Comparison of ENCODE assay signal across 22 cellular contexts in the genomic region with DNA sequence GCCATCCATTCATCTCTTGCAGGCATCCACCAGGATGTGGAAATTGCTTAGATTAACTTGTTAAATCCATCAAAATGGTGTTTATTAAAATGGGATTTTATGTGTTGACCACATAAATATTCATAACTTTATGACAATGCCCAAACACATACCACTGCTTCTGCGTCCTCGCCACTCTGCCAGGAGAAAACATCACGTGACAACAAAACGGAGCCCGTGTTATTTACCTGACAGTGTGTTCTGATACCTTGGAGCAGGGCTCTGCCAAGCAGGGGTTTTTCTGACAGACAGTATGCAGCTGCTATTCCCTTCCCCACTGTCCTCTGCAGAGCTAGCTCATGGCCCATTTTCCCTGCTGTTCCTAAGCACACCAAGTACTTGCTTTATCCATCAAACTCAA.
A peak's percentile ranks its signal among the peaks of the same experiment; 100 is the strongest.
DNase-seq lines count a peak whose midpoint lies in the region; ATAC-seq, FAIRE-seq and TF ChIP-seq lines count a peak whose summit lies in the region.
"Had no signal": no experiment of that assay in that cellular context is flagged by ENCODE, and none has a peak within 500 bp of the region (broad histone marks: within the 10 kb centered on the region; RNA-seq: fewer than 3 reads in every experiment).

No MANE protein-coding gene starts in this region.

- H3K4me1 Mint-ChIP-seq in type B pancreatic cell (ENCODE audit: unreplicated experiment), result no peaks in the 10 kb centered on the region
- H3K4me1 Mint-ChIP-seq: B cell had no signal

- in situ Hi-C loops in HepG2 (cut with HindIII; ENCODE audit: extremely low pct_ligation_motif_present, low pct_unique_long_range_greater_than_20kb), result no loop called here
- in situ Hi-C loops in K562 (cut with MboI), result no loop called here

- H3K27ac ChIP-seq in HepG2 (ENCODE audit: extremely low read length, insufficient read depth, low read length) (no peak overlapping the region), right lobe of liver (no peak overlapping the region), K562 (ENCODE audit: extremely low read depth, low read depth, low read length) (no peak overlapping the region), parathyroid adenoma (peak overlapping the region; percentile 1)
- H3K27ac ChIP-seq: 22Rv1; A549; BLaER1 treated with 17β-estradiol and CSF1 and Interleukin-3, amounts not matched to agents 10 nM and 100 nM; C4-2B had no signal

- BruUV-seq in HepG2 (replicated peaks; lab: Mats Ljungman, UMichigan) (no TSS peak), K562 (replicated peaks; lab: Mats Ljungman, UMichigan) (no TSS peak)

- peaks cover 5% of the 10 kb centered on the region for H3K36me3 Mint-ChIP-seq in type B pancreatic cell
- H3K36me3 Mint-ChIP-seq: CD8-positive, alpha-beta T cell had no signal

- FAIRE-seq in HepG2 (lab: Jason Lieb, UNC) (no peak), K562 (lab: Jason Lieb, UNC) (no peak)
- FAIRE-seq: A549, D721Med, G401.6, GM12878, GM12892, GM18507 had no signal

- no peak overlapping the region for H3K27ac Mint-ChIP-seq in type B pancreatic cell
- H3K27ac Mint-ChIP-seq: B cell; CD4-positive, alpha-beta T cell; CD8-positive, alpha-beta T cell had no signal

- H3K4me3 ChIP-seq in HepG2 (replicated peaks in 1 of 3; ENCODE audit: insufficient read depth in 1 of 3, low read depth in 2 of 3, low read length in 3 of 3), result no peak overlapping the region
- H3K4me3 ChIP-seq in right lobe of liver, result no peak overlapping the region
- H3K4me3 ChIP-seq in K562, result no peak overlapping the region
- no peak overlapping the region for H3K4me3 ChIP-seq in parathyroid adenoma (ENCODE audit: low read depth, low read length)
- H3K4me3 ChIP-seq: A549; BLaER1 treated with 17β-estradiol and CSF1 and Interleukin-3, amounts not matched to agents 10 nM and 100 nM; GM12878 had no signal

- TF ChIP-seq EP300 in HepG2 (IDR thresholded peaks at IDR 0.05; ENCODE audit: low read depth in 2 of 2, low read length in 2 of 2) (no peak), HepG2 (CRISPR knock-in tag; IDR thresholded peaks at IDR 0.05; ENCODE audit: borderline replicate concordance) (no peak), K562 (IDR thresholded peaks at IDR 0.05; ENCODE audit: low read length) (no peak)

- intact Hi-C loops in HepG2 (cut with micrococcal nuclease; ENCODE audit: unreplicated experiment), result no loop called here
- intact Hi-C loops in right lobe of liver (cut with DNase I), result no loop called here
- intact Hi-C loops in K562 (cut with micrococcal nuclease), result no loop called here

- POLR2A ChIA-PET in HepG2 (lab: Yijun Ruan, JAX), result no interaction called here
- POLR2A ChIA-PET in K562 (lab: Yijun Ruan, JAX), result interaction anchor here (0.5 kb wide), 1 partner anchor 55 kb away, joined by 3 read pairs; no protein-coding TSS in a partner anchor

- TF ChIP-seq POLR2A in HepG2 (IDR thresholded peaks at IDR 0.05; ENCODE audit: insufficient read depth in 1 of 2, low read depth in 2 of 2, low read length in 2 of 2) (no peak), right lobe of liver (IDR thresholded peaks at IDR 0.05) (no peak), K562 (conservative IDR thresholded peaks at IDR 0.05) (no peak)

- H3K36me3 ChIP-seq in HepG2 (replicated peaks in 1 of 2; ENCODE audit: control insufficient read depth in 1 of 2, insufficient read depth in 2 of 2, low read length in 2 of 2) (no peaks in the 10 kb centered on the region), right lobe of liver (no peaks in the 10 kb centered on the region), K562 (ENCODE audit: control insufficient read depth, insufficient read depth, low read length) (no peaks in the 10 kb centered on the region), parathyroid adenoma (ENCODE audit: control insufficient read depth, insufficient read depth, low read length) (no peaks in the 10 kb centered on the region)
- H3K36me3 ChIP-seq: BLaER1 treated with 17β-estradiol and CSF1 and Interleukin-3, amounts not matched to agents 10 nM and 100 nM had no signal

- CTCF ChIA-PET in HepG2 (lab: Yijun Ruan, JAX; ENCODE audit: low intra/inter-chr PET ratio, low total read pairs) (no interaction called here), K562 (lab: Yijun Ruan, JAX; ENCODE audit: low intra/inter-chr PET ratio) (no interaction called here)

- H2AFZ ChIP-seq in HepG2 (ENCODE audit: low read length), result no peak overlapping the region
- H2AFZ ChIP-seq in K562 (ENCODE audit: low read depth, low read length), result no peak overlapping the region
- H2AFZ ChIP-seq in parathyroid adenoma, result peak overlapping the region; percentile 7

- H3K9me3 Mint-ChIP-seq in type B pancreatic cell, result no peaks in the 10 kb centered on the region
- H3K9me3 Mint-ChIP-seq: CD4-positive, alpha-beta T cell; CD8-positive, alpha-beta T cell had no signal

- no peak overlapping the region for H3K4me2 ChIP-seq in HepG2 (ENCODE audit: low read depth, low read length)
- no peak overlapping the region for H3K4me2 ChIP-seq in K562 (ENCODE audit: insufficient read depth, low read length)
- no peak overlapping the region for H3K4me2 ChIP-seq in parathyroid adenoma (ENCODE audit: low read length)
- H3K4me2 ChIP-seq: A549; BLaER1 treated with 17β-estradiol and CSF1 and Interleukin-3, amounts not matched to agents 10 nM and 100 nM had no signal

- H3K9me3 ChIP-seq in HepG2 (ENCODE audit: low read length) (no peaks in the 10 kb centered on the region), right lobe of liver (no peaks in the 10 kb centered on the region), K562 (replicated peaks; ENCODE audit: control insufficient read depth, insufficient read depth, low read depth, low read length) (no peaks in the 10 kb centered on the region), parathyroid adenoma (ENCODE audit: control insufficient read depth, low read length) (no peaks in the 10 kb centered on the region)
- H3K9me3 ChIP-seq: A549; BLaER1 treated with 17β-estradiol and CSF1 and Interleukin-3, amounts not matched to agents 10 nM and 100 nM; Caco-2 had no signal

- 12% methylated on average over 5 of the region's 5 CpGs for WGBS in HepG2 (ENCODE audit: low lambda C conversion rate)
- WGBS in right lobe of liver (ENCODE audit: insufficient coverage, low coverage, low lambda C conversion rate, missing lambda C conversion rate), result 73% methylated on average over 5 of the region's 5 CpGs
- WGBS in K562 (ENCODE audit: insufficient coverage, low coverage, missing lambda C conversion rate), result 0% methylated on average over 5 of the region's 5 CpGs

- no peak overlapping the region for H3K4me3 Mint-ChIP-seq in type B pancreatic cell
- H3K4me3 Mint-ChIP-seq: B cell; CD4-positive, alpha-beta T cell; CD8-positive, alpha-beta T cell had no signal

- no peak for TF ChIP-seq CTCF in HepG2 (CRISPR knock-in tag; IDR thresholded peaks at IDR 0.05)
- no peak for TF ChIP-seq CTCF in right lobe of liver (IDR thresholded peaks at IDR 0.05)
- no peak for TF ChIP-seq CTCF in K562 (IDR thresholded peaks at IDR 0.05 in 2 of 3, conservative IDR thresholded peaks at IDR 0.05 in 1 of 3; ENCODE audit: insufficient read depth in 2 of 3, low read depth in 1 of 3, low read length in 3 of 3)
- no peak for TF ChIP-seq CTCF in parathyroid adenoma (IDR thresholded peaks at IDR 0.05)
- TF ChIP-seq CTCF in type B pancreatic cell (conservative IDR thresholded peaks at IDR 0.05), result no peak

- H3K9ac ChIP-seq in HepG2 (ENCODE audit: insufficient read depth, low read depth, low read length) (no peak overlapping the region), K562 (ENCODE audit: insufficient read depth in 1 of 2, low read depth in 2 of 2, low read length in 2 of 2) (no peak overlapping the region), parathyroid adenoma (no peak overlapping the region)
- H3K9ac ChIP-seq: BLaER1 treated with 17β-estradiol and CSF1 and Interleukin-3, amounts not matched to agents 10 nM and 100 nM had no signal

- TF ChIP-seq RAD21 in HepG2 (CRISPR knock-in tag; IDR thresholded peaks at IDR 0.05), result no peak
- TF ChIP-seq RAD21 in K562 (CRISPR knock-in tag; conservative IDR thresholded peaks at IDR 0.05 in 1 of 2, IDR thresholded peaks at IDR 0.05 in 1 of 2), result no peak

- ATAC-seq in HepG2 (no peak), right lobe of liver (no peak), K562 (no peak)
- ATAC-seq: A549; CD8-positive, alpha-beta T cell; GM12878 had no signal

- H3K9me1 ChIP-seq in K562 (ENCODE audit: control insufficient read depth, insufficient read depth, low read length), result no peaks in the 10 kb centered on the region

- no peaks in the 10 kb centered on the region for H3K27me3 ChIP-seq in HepG2 (ENCODE audit: control insufficient read depth in 1 of 2, insufficient read depth in 2 of 2, low read length in 2 of 2)
- H3K27me3 ChIP-seq in right lobe of liver, result no peaks in the 10 kb centered on the region
- no peaks in the 10 kb centered on the region; a peak in 1 of 5 replicates for H3K27me3 ChIP-seq in K562 (ENCODE audit: control insufficient read depth in 2 of 2, insufficient read depth in 2 of 2, low read length in 2 of 2)
- H3K27me3 ChIP-seq in parathyroid adenoma (ENCODE audit: control insufficient read depth, insufficient read depth, low read length), result no peaks in the 10 kb centered on the region
- H3K27me3 ChIP-seq: BLaER1 treated with 17β-estradiol and CSF1 and Interleukin-3, amounts not matched to agents 10 nM and 100 nM had no signal

- DNase-seq in HepG2 (ENCODE audit: low spot score), result no peak
- no peak for DNase-seq in right lobe of liver
- no peak for DNase-seq in K562 (ENCODE audit: extremely low read depth in 1 of 4, low spot score in 3 of 4)
- DNase-seq in type B pancreatic cell (ENCODE audit: extremely low spot score, unreplicated experiment), result no peak
- DNase-seq in NCI-H524 (lab: John Stamatoyannopoulos, UW), result no peak
- DNase-seq: AML-193; Caco-2; Calu3; CD4-positive, alpha-beta T cell; CD8-positive, alpha-beta T cell; DMS79 treated with DMSO at 0.1 percent for 48 hours had no signal

- H3K79me2 ChIP-seq in HepG2 (ENCODE audit: insufficient read depth, low read length) (no peaks in the 10 kb centered on the region), K562 (ENCODE audit: control insufficient read depth, insufficient read depth, low read length) (no peaks in the 10 kb centered on the region), parathyroid adenoma (no peaks in the 10 kb centered on the region)

- H3K27me3 Mint-ChIP-seq in type B pancreatic cell, result peaks cover 31% of the 10 kb centered on the region
- H3K27me3 Mint-ChIP-seq: B cell had no signal

- H4K20me1 ChIP-seq in HepG2 (ENCODE audit: insufficient read depth, low read length) (no peaks in the 10 kb centered on the region), K562 (replicated peaks; ENCODE audit: control insufficient read depth, insufficient read depth, low read length) (no peaks in the 10 kb centered on the region)
- H4K20me1 ChIP-seq: BLaER1 treated with 17β-estradiol and CSF1 and Interleukin-3, amounts not matched to agents 10 nM and 100 nM had no signal

- no peaks in the 10 kb centered on the region for H3K4me1 ChIP-seq in HepG2 (ENCODE audit: insufficient read depth, low read length)
- H3K4me1 ChIP-seq in right lobe of liver, result no peaks in the 10 kb centered on the region
- H3K4me1 ChIP-seq in K562 (replicated peaks in 1 of 2; ENCODE audit: control insufficient read depth in 2 of 2, insufficient read depth in 2 of 2, low read length in 2 of 2), result no peaks in the 10 kb centered on the region
- H3K4me1 ChIP-seq in parathyroid adenoma, result peaks cover 32% of the 10 kb centered on the region
- H3K4me1 ChIP-seq: A549; BLaER1 treated with 17β-estradiol and CSF1 and Interleukin-3, amounts not matched to agents 10 nM and 100 nM; Caco-2 had no signal

TF ChIP-seq in K562, 482 proteins besides CTCF, POLR2A, EP300 and RAD21 (continues in another document):
- no peak for TF ChIP-seq ELF2 (CRISPR knock-in tag; IDR thresholded peaks at IDR 0.05)

Comparison
In these comparisons a context has a peak if more than half of its experiments do, and no peak if none do; other contexts are left out.
1. Of the 241 proteins assayed by ChIP-seq in both HepG2 and K562: peak only in HepG2: RAD51; only in K562: TFE3; in both: none; in neither: 238; mixed calls (peak in some experiments, not most) for 1.